Comparison of ENCODE assay signal across 1 cellular context in genomic region chr16:14405611-14406537, GRCh38.
TF ChIP-seq lines count a peak whose summit lies in the region.

No MANE protein-coding gene starts in this region.

TF ChIP-seq in HepG2, 621 proteins besides CTCF, POLR2A, EP300 and RAD21 (continued from another document):
- TF ChIP-seq ZNF138 (CRISPR knock-in tag; IDR thresholded peaks at IDR 0.05; ENCODE audit: low read depth) (peak; percentile 77; the same call in 1 of the 2 replicates), ATF5 (CRISPR knock-in tag; IDR thresholded peaks at IDR 0.05; ENCODE audit: low read depth) (no peak), PHF8 (CRISPR knock-in tag; IDR thresholded peaks at IDR 0.05) (peak; percentile 97), ETV6 (CRISPR knock-in tag; conservative IDR thresholded peaks at IDR 0.05) (no peak), ZC3H4 (CRISPR knock-in tag; IDR thresholded peaks at IDR 0.05; ENCODE audit: borderline replicate concordance) (peak; percentile 90), ZNF280D (CRISPR knock-in tag; IDR thresholded peaks at IDR 0.05) (0 out of 2 replicates have a peak, but pooled peaks have one; percentile 75), DDIT3 (CRISPR knock-in tag; IDR thresholded peaks at IDR 0.05) (no peak), ZNF878 (CRISPR knock-in tag; IDR thresholded peaks at IDR 0.05) (0 out of 2 replicates have a peak, but pooled peaks have one; percentile 66), NONO (IDR thresholded peaks at IDR 0.05) (no peak), NONO (CRISPR knock-in tag; conservative IDR thresholded peaks at IDR 0.05) (peak; percentile 69), ZBTB34 (CRISPR knock-in tag; IDR thresholded peaks at IDR 0.05) (peak; percentile 75; the same call in 1 of the 2 replicates), TCF12 (IDR thresholded peaks at IDR 0.05) (no peak), TCF12 (CRISPR knock-in tag; IDR thresholded peaks at IDR 0.05) (0 out of 2 replicates have a peak, but pooled peaks have one; percentile 64), SMARCC2 (IDR thresholded peaks at IDR 0.05) (no peak), GTF3A (CRISPR knock-in tag; conservative IDR thresholded peaks at IDR 0.05) (0 out of 2 replicates have a peak, but pooled peaks have one; percentile 26), ZBTB39 (CRISPR knock-in tag; IDR thresholded peaks at IDR 0.05) (no peak; the same call in 1 of the 2 replicates), ZNF547 (CRISPR knock-in tag; IDR thresholded peaks at IDR 0.05) (peak; percentile 90), ZNF235 (CRISPR knock-in tag; IDR thresholded peaks at IDR 0.05; ENCODE audit: borderline replicate concordance) (0 out of 2 replicates have a peak, but pooled peaks have one; percentile 79), ATF7 (IDR thresholded peaks at IDR 0.05) (no peak), ATF7 (CRISPR knock-in tag; IDR thresholded peaks at IDR 0.05) (no peak), YEATS2 (CRISPR knock-in tag; IDR thresholded peaks at IDR 0.05; ENCODE audit: borderline replicate concordance) (peak; percentile 68; the same call in 1 of the 2 replicates), TFDP1 (CRISPR knock-in tag; IDR thresholded peaks at IDR 0.05; ENCODE audit: borderline replicate concordance) (peak; percentile 71), ARNT2 (CRISPR knock-in tag; IDR thresholded peaks at IDR 0.05; ENCODE audit: low read depth) (peak; percentile 80)
- TF ChIP-seq, protein P1, sequence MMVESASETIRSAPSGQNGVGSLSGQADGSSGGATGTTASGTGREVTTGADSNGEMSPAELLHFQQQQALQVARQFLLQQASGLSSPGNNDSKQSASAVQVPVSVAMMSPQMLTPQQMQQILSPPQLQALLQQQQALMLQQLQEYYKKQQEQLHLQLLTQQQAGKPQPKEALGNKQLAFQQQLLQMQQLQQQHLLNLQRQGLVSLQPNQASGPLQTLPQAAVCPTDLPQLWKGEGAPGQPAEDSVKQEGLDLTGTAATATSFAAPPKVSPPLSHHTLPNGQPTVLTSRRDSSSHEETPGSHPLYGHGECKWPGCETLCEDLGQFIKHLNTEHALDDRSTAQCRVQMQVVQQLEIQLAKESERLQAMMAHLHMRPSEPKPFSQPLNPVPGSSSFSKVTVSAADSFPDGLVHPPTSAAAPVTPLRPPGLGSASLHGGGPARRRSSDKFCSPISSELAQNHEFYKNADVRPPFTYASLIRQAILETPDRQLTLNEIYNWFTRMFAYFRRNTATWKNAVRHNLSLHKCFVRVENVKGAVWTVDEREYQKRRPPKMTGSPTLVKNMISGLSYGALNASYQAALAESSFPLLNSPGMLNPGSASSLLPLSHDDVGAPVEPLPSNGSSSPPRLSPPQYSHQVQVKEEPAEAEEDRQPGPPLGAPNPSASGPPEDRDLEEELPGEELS (CRISPR knock-in tag; IDR thresholded peaks at IDR 0.05): peak; percentile 52; the same call in 1 of the 2 replicates
- TF ChIP-seq, protein P2, sequence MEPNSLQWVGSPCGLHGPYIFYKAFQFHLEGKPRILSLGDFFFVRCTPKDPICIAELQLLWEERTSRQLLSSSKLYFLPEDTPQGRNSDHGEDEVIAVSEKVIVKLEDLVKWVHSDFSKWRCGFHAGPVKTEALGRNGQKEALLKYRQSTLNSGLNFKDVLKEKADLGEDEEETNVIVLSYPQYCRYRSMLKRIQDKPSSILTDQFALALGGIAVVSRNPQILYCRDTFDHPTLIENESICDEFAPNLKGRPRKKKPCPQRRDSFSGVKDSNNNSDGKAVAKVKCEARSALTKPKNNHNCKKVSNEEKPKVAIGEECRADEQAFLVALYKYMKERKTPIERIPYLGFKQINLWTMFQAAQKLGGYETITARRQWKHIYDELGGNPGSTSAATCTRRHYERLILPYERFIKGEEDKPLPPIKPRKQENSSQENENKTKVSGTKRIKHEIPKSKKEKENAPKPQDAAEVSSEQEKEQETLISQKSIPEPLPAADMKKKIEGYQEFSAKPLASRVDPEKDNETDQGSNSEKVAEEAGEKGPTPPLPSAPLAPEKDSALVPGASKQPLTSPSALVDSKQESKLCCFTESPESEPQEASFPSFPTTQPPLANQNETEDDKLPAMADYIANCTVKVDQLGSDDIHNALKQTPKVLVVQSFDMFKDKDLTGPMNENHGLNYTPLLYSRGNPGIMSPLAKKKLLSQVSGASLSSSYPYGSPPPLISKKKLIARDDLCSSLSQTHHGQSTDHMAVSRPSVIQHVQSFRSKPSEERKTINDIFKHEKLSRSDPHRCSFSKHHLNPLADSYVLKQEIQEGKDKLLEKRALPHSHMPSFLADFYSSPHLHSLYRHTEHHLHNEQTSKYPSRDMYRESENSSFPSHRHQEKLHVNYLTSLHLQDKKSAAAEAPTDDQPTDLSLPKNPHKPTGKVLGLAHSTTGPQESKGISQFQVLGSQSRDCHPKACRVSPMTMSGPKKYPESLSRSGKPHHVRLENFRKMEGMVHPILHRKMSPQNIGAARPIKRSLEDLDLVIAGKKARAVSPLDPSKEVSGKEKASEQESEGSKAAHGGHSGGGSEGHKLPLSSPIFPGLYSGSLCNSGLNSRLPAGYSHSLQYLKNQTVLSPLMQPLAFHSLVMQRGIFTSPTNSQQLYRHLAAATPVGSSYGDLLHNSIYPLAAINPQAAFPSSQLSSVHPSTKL (CRISPR knock-in tag; IDR thresholded peaks at IDR 0.05): peak; percentile 55
